3 cellular contexts compared by ENCODE assay signal in genomic region chr2:120683081-120683480, GRCh38.
TF ChIP-seq lines count a peak whose summit lies in the region.

No MANE protein-coding gene starts in this region.

TF ChIP-seq in IMR-90, 13 proteins besides CTCF, POLR2A, EP300 and RAD21:
- no peak for TF ChIP-seq NFE2L2 (IDR thresholded peaks at IDR 0.05; ENCODE audit: low read depth, low read length)
- no peak for TF ChIP-seq MAZ (IDR thresholded peaks at IDR 0.05; ENCODE audit: borderline replicate concordance, low read depth, low read length)
- no peak for TF ChIP-seq USF2 (IDR thresholded peaks at IDR 0.05; ENCODE audit: low read depth, low read length)
- TF ChIP-seq MAFK (IDR thresholded peaks at IDR 0.05; ENCODE audit: low read depth, low read length), result no peak
- no peak for TF ChIP-seq MXI1 (IDR thresholded peaks at IDR 0.05; ENCODE audit: borderline replicate concordance, low read depth, low read length)
- TF ChIP-seq SMC3 (IDR thresholded peaks at IDR 0.05; ENCODE audit: low read depth, low read length), result no peak
- no peak for TF ChIP-seq RCOR1 (IDR thresholded peaks at IDR 0.05; ENCODE audit: insufficient replicate concordance, low read length)
- TF ChIP-seq ELK1 (IDR thresholded peaks at IDR 0.05; ENCODE audit: borderline replicate concordance, low read depth, low read length), result no peak
- TF ChIP-seq CHD1 (IDR thresholded peaks at IDR 0.05; ENCODE audit: low read depth, low read length), result no peak
- no peak for TF ChIP-seq BHLHE40 (IDR thresholded peaks at IDR 0.05; ENCODE audit: low read depth, low read length)
- TF ChIP-seq FOS (IDR thresholded peaks at IDR 0.05; ENCODE audit: low read depth, low read length), result no peak
- no peak for TF ChIP-seq CEBPB (IDR thresholded peaks at IDR 0.05; ENCODE audit: low read depth, low read length)
- no peak for TF ChIP-seq RFX5 (IDR thresholded peaks at IDR 0.05; ENCODE audit: low read depth, low read length)

TF ChIP-seq in WTC11, 78 proteins besides CTCF, POLR2A, EP300 and RAD21:
- TF ChIP-seq MYBL2 (CRISPR knock-in tag; IDR thresholded peaks at IDR 0.05), result no peak
- TF ChIP-seq FOXJ3 (CRISPR knock-in tag; IDR thresholded peaks at IDR 0.05; ENCODE audit: borderline replicate concordance), result no peak
- no peak for TF ChIP-seq ATF6 (CRISPR knock-in tag; IDR thresholded peaks at IDR 0.05)
- TF ChIP-seq JAZF1 (CRISPR knock-in tag; IDR thresholded peaks at IDR 0.05), result no peak
- TF ChIP-seq EMX1 (CRISPR knock-in tag; IDR thresholded peaks at IDR 0.05), result no peak
- TF ChIP-seq SOX15 (CRISPR knock-in tag; IDR thresholded peaks at IDR 0.05), result no peak
- TF ChIP-seq TEAD1 (CRISPR knock-in tag; IDR thresholded peaks at IDR 0.05), result no peak
- no peak for TF ChIP-seq SMAD4 (CRISPR knock-in tag; IDR thresholded peaks at IDR 0.05)
- no peak for TF ChIP-seq E2F4 (CRISPR knock-in tag; IDR thresholded peaks at IDR 0.05; ENCODE audit: borderline replicate concordance, low read depth)
- TF ChIP-seq ESRRA (CRISPR knock-in tag; IDR thresholded peaks at IDR 0.05; ENCODE audit: borderline replicate concordance), result no peak
- no peak for TF ChIP-seq ZNF317 (CRISPR knock-in tag; IDR thresholded peaks at IDR 0.05; ENCODE audit: borderline replicate concordance, low read depth)
- TF ChIP-seq IRF1 (CRISPR knock-in tag; IDR thresholded peaks at IDR 0.05), result no peak
- TF ChIP-seq TP53 (CRISPR knock-in tag; IDR thresholded peaks at IDR 0.05), result no peak
- TF ChIP-seq RORB (CRISPR knock-in tag; IDR thresholded peaks at IDR 0.05), result no peak
- TF ChIP-seq MAX (CRISPR knock-in tag; IDR thresholded peaks at IDR 0.05), result no peak
- no peak for TF ChIP-seq ATF2 (CRISPR knock-in tag; IDR thresholded peaks at IDR 0.05; ENCODE audit: borderline replicate concordance, low read depth)

TF ChIP-seq in HepG2, 621 proteins besides CTCF, POLR2A, EP300 and RAD21:
- TF ChIP-seq NCOR1 (IDR thresholded peaks at IDR 0.05; ENCODE audit: borderline replicate concordance, low read length), result no peak
- no peak for TF ChIP-seq SETDB1 (CRISPR knock-in tag; IDR thresholded peaks at IDR 0.05; ENCODE audit: borderline replicate concordance)
- TF ChIP-seq SPEN (CRISPR knock-in tag; IDR thresholded peaks at IDR 0.05; ENCODE audit: low read depth), result no peak
- TF ChIP-seq AHR (CRISPR knock-in tag; IDR thresholded peaks at IDR 0.05), result no peak
- no peak for TF ChIP-seq ZEB1 (IDR thresholded peaks at IDR 0.05; ENCODE audit: insufficient replicate concordance, low read depth)
- TF ChIP-seq MEIS2 (CRISPR knock-in tag; IDR thresholded peaks at IDR 0.05), result no peak
- no peak for TF ChIP-seq NFKB2 (CRISPR knock-in tag; IDR thresholded peaks at IDR 0.05; ENCODE audit: borderline replicate concordance)
- TF ChIP-seq EZH2 (conservative IDR thresholded peaks at IDR 0.05; ENCODE audit: low read depth, low read length), result no peak
- no peak for TF ChIP-seq ZNF3 (CRISPR knock-in tag; IDR thresholded peaks at IDR 0.05)
- no peak for TF ChIP-seq SP140L (CRISPR knock-in tag; IDR thresholded peaks at IDR 0.05; ENCODE audit: borderline replicate concordance)
- no peak for TF ChIP-seq ZNF281 (CRISPR knock-in tag; IDR thresholded peaks at IDR 0.05; ENCODE audit: borderline replicate concordance)
- TF ChIP-seq NR0B2 (CRISPR knock-in tag; IDR thresholded peaks at IDR 0.05), result no peak
- no peak for TF ChIP-seq MLX (CRISPR knock-in tag; IDR thresholded peaks at IDR 0.05)
- TF ChIP-seq FIP1L1 (IDR thresholded peaks at IDR 0.05; ENCODE audit: borderline replicate concordance, insufficient read depth, low read depth, low read length), result no peak
- TF ChIP-seq SNAPC4 (CRISPR knock-in tag; IDR thresholded peaks at IDR 0.05), result no peak
- TF ChIP-seq NFKBIZ (CRISPR knock-in tag; IDR thresholded peaks at IDR 0.05), result no peak
